ENCODE assay signal across 11 cellular contexts in genomic region chrX:15838017-15838416, GRCh38. TPM values are rescaled to one million over a fixed set of nuclear protein-coding genes. Genes with fewer than 3 reads are reported as not detected.
A peak's percentile ranks its signal among the peaks of the same experiment; 100 is the strongest.
DNase-seq lines count a peak whose midpoint lies in the region; ATAC-seq and TF ChIP-seq lines count a peak whose summit lies in the region.
"Had no signal": no experiment of that assay in that cellular context is flagged by ENCODE, and none has a peak within 500 bp of the region (broad histone marks: within the 10 kb centered on the region; RNA-seq: fewer than 3 reads in every experiment).

No MANE protein-coding gene starts in this region.

- no peaks in the 10 kb centered on the region for H3K27me3 Mint-ChIP-seq in progenitor cell of endocrine pancreas
- H3K27me3 Mint-ChIP-seq: dendritic cell treated with granulocyte-macrophage colony-stimulating factor and Interleukin-4, amounts not matched to agents 40 ng/mL and 50 ng/mL, for 4 days; stimulated activated naive CD8-positive, alpha-beta T cell treated with anti-CD3 and anti-CD28 coated beads, Interleukin-15, Interleukin-2, amounts not matched to agents 100 ng/mL and 50 ng/mL, for 24 hours had no signal

- no peaks in the 10 kb centered on the region for H4K20me1 ChIP-seq in KMS-11 (ENCODE audit: insufficient read depth)
- no peaks in the 10 kb centered on the region for H4K20me1 ChIP-seq in mammary epithelial cell (ENCODE audit: insufficient read depth, low read length)

- ATAC-seq in HG02571 (IDR thresholded peaks at IDR 0.05; ENCODE audit: unreplicated experiment) (no peak), psoas muscle (no peak)

- no peak for TF ChIP-seq POLR2A in Peyer's patch (IDR thresholded peaks at IDR 0.05)

- no peak overlapping the region for H3K27ac Mint-ChIP-seq in progenitor cell of endocrine pancreas
- H3K27ac Mint-ChIP-seq: dendritic cell treated with granulocyte-macrophage colony-stimulating factor and Interleukin-4, amounts not matched to agents 40 ng/mL and 50 ng/mL, for 4 days; stimulated activated naive CD8-positive, alpha-beta T cell treated with anti-CD3 and anti-CD28 coated beads, Interleukin-15, Interleukin-2, amounts not matched to agents 100 ng/mL and 50 ng/mL, for 24 hours had no signal

- BruUV-seq in mammary epithelial cell (replicated peaks; lab: Mats Ljungman, UMichigan): no TSS peak

- no peak overlapping the region for H3K4me2 ChIP-seq in KMS-11
- H3K4me2 ChIP-seq in mammary epithelial cell (ENCODE audit: insufficient read depth, low read depth, low read length): no peak overlapping the region

- no peaks in the 10 kb centered on the region for H3K79me2 ChIP-seq in KMS-11 (ENCODE audit: insufficient read depth, low read depth)
- no peaks in the 10 kb centered on the region for H3K79me2 ChIP-seq in mammary epithelial cell (ENCODE audit: insufficient read depth, low read length)

- H3K27me3 ChIP-seq in KMS-11 (ENCODE audit: insufficient read depth, low read depth): no peaks in the 10 kb centered on the region
- no peaks in the 10 kb centered on the region for H3K27me3 ChIP-seq in mammary epithelial cell (ENCODE audit: insufficient read depth, low read length)
- H3K27me3 ChIP-seq in Peyer's patch: no peaks in the 10 kb centered on the region
- no peaks in the 10 kb centered on the region for H3K27me3 ChIP-seq in psoas muscle (ENCODE audit: insufficient read depth in 3 of 3, low read length in 2 of 3)

- dilution Hi-C loops in mammary epithelial cell (cut with HindIII; ENCODE audit: low sequenced_read_pairs): no loop called here

- no peaks in the 10 kb centered on the region for H3K9me3 Mint-ChIP-seq in progenitor cell of endocrine pancreas (ENCODE audit: low read depth)
- H3K9me3 Mint-ChIP-seq: dendritic cell treated with granulocyte-macrophage colony-stimulating factor and Interleukin-4, amounts not matched to agents 40 ng/mL and 50 ng/mL, for 4 days; stimulated activated naive CD8-positive, alpha-beta T cell treated with anti-CD3 and anti-CD28 coated beads, Interleukin-15, Interleukin-2, amounts not matched to agents 100 ng/mL and 50 ng/mL, for 24 hours had no signal

- WGBS in mammary epithelial cell (ENCODE audit: low coverage, missing lambda C conversion rate): 98% methylated on average over 3 of the region's 3 CpGs
- WGBS in psoas muscle, 3 donors: 92 to 95% (median 94%) methylated on average over 3 of the region's 3 CpGs

- CTCF ChIA-PET in mammary epithelial cell (lab: Charles Lee; ENCODE audit: low non-redundant PET): no interaction called here

- no peaks in the 10 kb centered on the region for H3K9me3 ChIP-seq in mammary epithelial cell (replicated peaks; ENCODE audit: insufficient read depth, low read length)
- no peaks in the 10 kb centered on the region for H3K9me3 ChIP-seq in Peyer's patch
- no peaks in the 10 kb centered on the region for H3K9me3 ChIP-seq in psoas muscle

- peak; percentile 5 for DNase-seq in activated naive CD4-positive, alpha-beta T cell treated with Interleukin-2 at 50 U/mL for 16 hours
- DNase-seq in activated naive CD4-positive, alpha-beta T cell (lab: John Stamatoyannopoulos, UW): no peak
- no peak for DNase-seq in mammary epithelial cell
- no peak for DNase-seq in progenitor cell of endocrine pancreas (ENCODE audit: low spot score, unreplicated experiment)
- no peak for DNase-seq in Peyer's patch
- DNase-seq in psoas muscle: no peak
- DNase-seq: NCI-H226 had no signal

- peak; percentile 39; the same call in 1 of the 2 replicates for TF ChIP-seq CTCF in KMS-11 (conservative IDR thresholded peaks at IDR 0.05; ENCODE audit: low read depth, low read length)
- TF ChIP-seq CTCF in mammary epithelial cell (conservative IDR thresholded peaks at IDR 0.05 in 1 of 2, IDR thresholded peaks at IDR 0.05 in 1 of 2; ENCODE audit: extremely low read depth in 1 of 2, insufficient read depth in 1 of 2, low read depth in 1 of 2, low read length in 2 of 2): peak; percentile 12 to 23
- peak; percentile 40 for TF ChIP-seq CTCF in progenitor cell of endocrine pancreas (IDR thresholded peaks at IDR 0.05; ENCODE audit: unreplicated experiment)
- TF ChIP-seq CTCF in Peyer's patch (IDR thresholded peaks at IDR 0.05): peak in 1 of 6 experiments; percentile 14
- TF ChIP-seq CTCF in psoas muscle (IDR thresholded peaks at IDR 0.05): no peak

- peaks cover 14% of the 10 kb centered on the region for H3K36me3 Mint-ChIP-seq in progenitor cell of endocrine pancreas (ENCODE audit: insufficient read depth)

- intact Hi-C loops in mammary epithelial cell (cut with micrococcal nuclease) (no loop called here), psoas muscle (cut with DNase I) (no loop called here)

- no peak overlapping the region for H2AFZ ChIP-seq in KMS-11 (ENCODE audit: low read depth)
- H2AFZ ChIP-seq in mammary epithelial cell (ENCODE audit: low read depth, low read length): no peak overlapping the region

- H3K4me1 ChIP-seq in KMS-11 (ENCODE audit: low read depth, poor library complexity, severe bottlenecking): peaks cover 12% of the 10 kb centered on the region
- H3K4me1 ChIP-seq in mammary epithelial cell (ENCODE audit: insufficient read depth, low read length): no peaks in the 10 kb centered on the region
- H3K4me1 ChIP-seq in Peyer's patch: no peaks in the 10 kb centered on the region
- no peaks in the 10 kb centered on the region for H3K4me1 ChIP-seq in psoas muscle

- H3K9ac ChIP-seq in KMS-11 (no peak overlapping the region), mammary epithelial cell (ENCODE audit: insufficient read depth, low read length) (no peak overlapping the region)

- H3K27ac ChIP-seq in KMS-11: no peak overlapping the region
- no peak overlapping the region for H3K27ac ChIP-seq in mammary epithelial cell (ENCODE audit: insufficient read depth, low read depth, low read length)
- no peak overlapping the region for H3K27ac ChIP-seq in Peyer's patch
- H3K27ac ChIP-seq in psoas muscle: no peak overlapping the region

- in situ Hi-C loops in mammary epithelial cell (cut with MboI; ENCODE audit: low sequenced_read_pairs in 2 of 2): no loop called here

- H3K4me3 Mint-ChIP-seq in progenitor cell of endocrine pancreas (ENCODE audit: low read depth): no peak overlapping the region
- H3K4me3 Mint-ChIP-seq: dendritic cell treated with granulocyte-macrophage colony-stimulating factor and Interleukin-4, amounts not matched to agents 40 ng/mL and 50 ng/mL, for 4 days; stimulated activated naive CD8-positive, alpha-beta T cell treated with anti-CD3 and anti-CD28 coated beads, Interleukin-15, Interleukin-2, amounts not matched to agents 100 ng/mL and 50 ng/mL, for 24 hours had no signal

- H3K36me3 ChIP-seq in KMS-11 (ENCODE audit: insufficient read depth): no peaks in the 10 kb centered on the region
- peaks cover 4% of the 10 kb centered on the region for H3K36me3 ChIP-seq in mammary epithelial cell (ENCODE audit: insufficient read depth, low read length)
- no peaks in the 10 kb centered on the region for H3K36me3 ChIP-seq in Peyer's patch
- H3K36me3 ChIP-seq in psoas muscle (ENCODE audit: insufficient read depth in 1 of 2, low read depth in 1 of 2): peaks cover 0 to 7% of the 10 kb centered on the region in 2 donors

- H3K4me1 Mint-ChIP-seq in progenitor cell of endocrine pancreas (ENCODE audit: low read depth): peaks cover 8% of the 10 kb centered on the region

- H3K4me3 ChIP-seq in KMS-11 (IDR thresholded peaks at IDR 0.05; ENCODE audit: insufficient read depth, low read depth, low read length) (no peak overlapping the region), mammary epithelial cell (replicated peaks in 1 of 3; ENCODE audit: insufficient read depth in 1 of 3, low read depth in 2 of 3, low read length in 3 of 3) (no peak overlapping the region), Peyer's patch (no peak overlapping the region), psoas muscle (no peak overlapping the region)

RNA-seq across cellular contexts. Expression of gene AP1S2, which starts 16.6 kb away (rescaled TPM):
- total RNA-seq in mammary epithelial cell (10 to 100 TPM; 15.8 to 21.6 TPM), progenitor cell of endocrine pancreas (82.2 and 82.6 TPM in 2 replicates), Peyer's patch (10 to 100 TPM in 2 of 4 donors, 1 to 10 TPM in 2; 6.5 to 19.8 (median 10.7) TPM), psoas muscle (100 to 1,000 TPM in 2 of 4 donors, 10 to 100 TPM in 2; 80.4 to 162 (median 120) TPM)
- polyA plus RNA-seq in mammary epithelial cell (8.5 TPM), psoas muscle (100 to 1,000 TPM in 2 of 3 donors, 10 to 100 TPM in 1; 80.0 to 133 (median 116) TPM)
- not detected for polyA minus RNA-seq in mammary epithelial cell

RNA-seq across cellular contexts. Expression of gene ZRSR2, which starts 47.7 kb away (rescaled TPM):
- total RNA-seq in mammary epithelial cell (10 to 100 TPM in 1 of 2 donors, 1 to 10 TPM in 1; 2.5 to 20.3 TPM), progenitor cell of endocrine pancreas (19.3 and 24.5 TPM in 2 replicates), Peyer's patch (10 to 100 TPM in 1 of 4 donors, 1 to 10 TPM in 3; 3.2 to 16.5 (median 5.8) TPM), psoas muscle (10 to 100 TPM in 1 of 4 donors, 1 to 10 TPM in 3; 7.4 to 12.7 (median 8.9) TPM)
- polyA plus RNA-seq in mammary epithelial cell (7.4 TPM), psoas muscle (10 to 100 TPM; 10.7 to 22.2 (median 15.5) TPM)
- 3.4 TPM for polyA minus RNA-seq in mammary epithelial cell
